Comparison of ENCODE assay signal across 1 cellular context in genomic region chr11:69797156-69797555, GRCh38.
TF ChIP-seq lines count a peak whose summit lies in the region.

No MANE protein-coding gene starts in this region.

TF ChIP-seq in Ishikawa, 13 proteins besides CTCF, POLR2A, EP300 and RAD21 (continued from another document):
- TF ChIP-seq REST (IDR thresholded peaks at IDR 0.05; ENCODE audit: low read depth) (no peak), CREB1 (IDR thresholded peaks at IDR 0.05; ENCODE audit: low read depth) (no peak), TEAD4 (IDR thresholded peaks at IDR 0.05) (no peak), YY1 (IDR thresholded peaks at IDR 0.05; ENCODE audit: low read depth) (no peak), FOXM1 (IDR thresholded peaks at IDR 0.05; ENCODE audit: borderline replicate concordance, low read depth) (no peak), CEBPB (IDR thresholded peaks at IDR 0.05) (no peak), TCF12 (IDR thresholded peaks at IDR 0.05; ENCODE audit: low read depth) (no peak), ZBTB7A (IDR thresholded peaks at IDR 0.05; ENCODE audit: low read depth) (no peak), USF1 (IDR thresholded peaks at IDR 0.05) (no peak), TAF1 (IDR thresholded peaks at IDR 0.05; ENCODE audit: low read depth) (no peak)
- TF ChIP-seq, protein P1, sequence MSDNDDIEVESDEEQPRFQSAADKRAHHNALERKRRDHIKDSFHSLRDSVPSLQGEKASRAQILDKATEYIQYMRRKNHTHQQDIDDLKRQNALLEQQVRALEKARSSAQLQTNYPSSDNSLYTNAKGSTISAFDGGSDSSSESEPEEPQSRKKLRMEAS (IDR thresholded peaks at IDR 0.05): no peak
TF ChIP-seq in Ishikawa: peak in this region for 0.
